19 cellular contexts compared by ENCODE assay signal in the genomic region with DNA sequence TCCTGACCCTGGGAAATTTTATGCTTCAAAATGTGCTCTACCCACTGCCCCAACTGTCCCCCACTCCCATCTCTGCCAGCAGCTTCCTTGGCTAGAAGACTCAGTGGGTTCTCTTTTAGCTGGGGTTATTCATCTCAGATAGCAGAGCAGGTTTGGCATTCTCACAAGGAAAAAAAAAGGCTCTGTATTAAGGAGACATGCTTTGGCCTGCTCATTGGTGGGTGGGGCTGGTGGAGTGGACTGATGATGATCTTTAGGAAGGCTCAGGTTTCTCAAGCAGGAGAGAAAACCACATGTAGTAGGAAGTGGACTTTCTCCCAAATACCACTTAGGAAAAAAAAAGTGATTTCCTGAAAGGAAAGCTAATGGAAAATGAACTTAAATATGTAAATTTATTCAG.
"Had no signal": no experiment of that assay in that cellular context is flagged by ENCODE, and none has a peak within 500 bp of the region (broad histone marks: within the 10 kb centered on the region; RNA-seq: fewer than 3 reads in every experiment).

No MANE protein-coding gene starts in this region.

- H3K27ac ChIP-seq: body of pancreas, suprapubic skin, upper lobe of left lung had no signal

- DNase-seq: activated CD4-positive, alpha-beta T cell treated with anti-CD3 and anti-CD28 coated beads, Interleukin-2, amount 10 ng/mL, durations not matched to agents 7 days and 5 days; activated CD4-positive, CD25-positive, alpha-beta regulatory T cell; activated CD8-positive, alpha-beta memory T cell treated with anti-CD3 and anti-CD28 coated beads for 24 hours; activated naive CD4-positive, alpha-beta T cell treated with anti-CD3 and anti-CD28 coated beads, Interleukin-2, amount 10 ng/mL, durations not matched to agents 7 days and 5 days; body of pancreas; effector memory CD8-positive, alpha-beta T cell; erythroblast; left colon; mucosa of descending colon; naive thymus-derived CD8-positive, alpha-beta T cell; nucleus accumbens; stimulated activated CD4-positive, alpha-beta T cell treated with anti-CD3 and anti-CD28 coated beads, Interleukin-4, amount 100 ng/mL, for 1 hour; stimulated activated CD8-positive, alpha-beta memory T cell treated with anti-CD3 and anti-CD28 coated beads, Interleukin-4, amount 100 ng/mL, for 48 hours; stimulated activated naive CD8-positive, alpha-beta T cell treated with anti-CD3 and anti-CD28 coated beads, Interleukin-15, Interleukin-2, amounts not matched to agents 100 U/mL and 50 U/mL, for 24 hours; upper lobe of left lung had no signal

- H3K4me1 ChIP-seq: body of pancreas, upper lobe of left lung had no signal

- H3K9me3 ChIP-seq: body of pancreas, upper lobe of left lung had no signal

- H3K36me3 ChIP-seq: suprapubic skin, upper lobe of left lung had no signal

- H3K4me1 Mint-ChIP-seq: activated CD4-positive, alpha-beta T cell treated with anti-CD3 and anti-CD28 coated beads, Interleukin-2, amount 10 ng/mL, durations not matched to agents 7 days and 5 days; activated naive CD4-positive, alpha-beta T cell treated with anti-CD3 and anti-CD28 coated beads, Interleukin-2, amount 10 ng/mL, durations not matched to agents 7 days and 5 days; naive thymus-derived CD8-positive, alpha-beta T cell had no signal

- H3K4me3 Mint-ChIP-seq: activated CD4-positive, alpha-beta T cell treated with anti-CD3 and anti-CD28 coated beads, Interleukin-2, amount 10 ng/mL, durations not matched to agents 7 days and 5 days; activated naive CD4-positive, alpha-beta T cell treated with anti-CD3 and anti-CD28 coated beads, Interleukin-2, amount 10 ng/mL, durations not matched to agents 7 days and 5 days; dendritic cell treated with granulocyte-macrophage colony-stimulating factor and Interleukin-4, amounts not matched to agents 40 ng/mL and 50 ng/mL, for 4 days; effector memory CD8-positive, alpha-beta T cell; naive thymus-derived CD8-positive, alpha-beta T cell; T-helper 1 cell treated with Interleukin-12 subunit alpha and Interleukin-12 subunit beta and Interleukin-4 antibody, amounts not matched to agents 30 μg/mL and 1 μg/mL, for 36 hours had no signal

- H3K27me3 ChIP-seq: body of pancreas, suprapubic skin, upper lobe of left lung had no signal

- H3K27me3 Mint-ChIP-seq: activated CD4-positive, alpha-beta T cell treated with anti-CD3 and anti-CD28 coated beads, Interleukin-2, amount 10 ng/mL, durations not matched to agents 7 days and 5 days; activated naive CD4-positive, alpha-beta T cell treated with anti-CD3 and anti-CD28 coated beads, Interleukin-2, amount 10 ng/mL, durations not matched to agents 7 days and 5 days; dendritic cell treated with granulocyte-macrophage colony-stimulating factor and Interleukin-4, amounts not matched to agents 40 ng/mL and 50 ng/mL, for 4 days; effector memory CD8-positive, alpha-beta T cell; naive thymus-derived CD8-positive, alpha-beta T cell had no signal

- H3K36me3 Mint-ChIP-seq: activated naive CD4-positive, alpha-beta T cell treated with anti-CD3 and anti-CD28 coated beads, Interleukin-2, amount 10 ng/mL, durations not matched to agents 7 days and 5 days had no signal

- H3K27ac Mint-ChIP-seq: activated CD4-positive, alpha-beta T cell treated with anti-CD3 and anti-CD28 coated beads, Interleukin-2, amount 10 ng/mL, durations not matched to agents 7 days and 5 days; activated naive CD4-positive, alpha-beta T cell treated with anti-CD3 and anti-CD28 coated beads, Interleukin-2, amount 10 ng/mL, durations not matched to agents 7 days and 5 days; dendritic cell treated with granulocyte-macrophage colony-stimulating factor and Interleukin-4, amounts not matched to agents 40 ng/mL and 50 ng/mL, for 4 days; effector memory CD8-positive, alpha-beta T cell; naive thymus-derived CD8-positive, alpha-beta T cell; T-helper 1 cell treated with Interleukin-12 subunit alpha and Interleukin-12 subunit beta and Interleukin-4 antibody, amounts not matched to agents 30 μg/mL and 1 μg/mL, for 36 hours had no signal

- ATAC-seq: body of pancreas; effector memory CD8-positive, alpha-beta T cell; left colon; mucosa of descending colon; naive thymus-derived CD8-positive, alpha-beta T cell; sciatic nerve; stimulated activated naive CD8-positive, alpha-beta T cell treated with anti-CD3 and anti-CD28 coated beads, Interleukin-15, Interleukin-2, amounts not matched to agents 100 U/mL and 50 U/mL, for 24 hours had no signal

- H3K4me3 ChIP-seq: body of pancreas, mucosa of descending colon, suprapubic skin, upper lobe of left lung had no signal
